In genomic region chr7:12650080-12650479, GRCh38 we compare ENCODE assay signal across 13 cellular contexts. TPM values are rescaled to one million over a fixed set of nuclear protein-coding genes. Genes with fewer than 3 reads are reported as not detected.
A peak's percentile ranks its signal among the peaks of the same experiment; 100 is the strongest.
DNase-seq lines count a peak whose midpoint lies in the region; ATAC-seq and TF ChIP-seq lines count a peak whose summit lies in the region.
"Had no signal": no experiment of that assay in that cellular context is flagged by ENCODE, and none has a peak within 500 bp of the region (broad histone marks: within the 10 kb centered on the region; RNA-seq: fewer than 3 reads in every experiment).

No MANE protein-coding gene starts in this region.

- no peak overlapping the region for H3K27ac ChIP-seq in HCT116 (ENCODE audit: low read depth, low read length)
- peak overlapping the region; percentile 39 for H3K27ac ChIP-seq in hepatocyte
- H3K27ac ChIP-seq in body of pancreas: no peak overlapping the region
- H3K27ac ChIP-seq in brain microvascular endothelial cell: no peak overlapping the region
- H3K27ac ChIP-seq: BLaER1 treated with 17β-estradiol and CSF1 and Interleukin-3, amounts not matched to agents 10 nM and 100 nM had no signal

- no peak overlapping the region for H3K4me3 ChIP-seq in HCT116 (replicated peaks in 1 of 2; ENCODE audit: low read depth in 1 of 2, low read length in 2 of 2)
- H3K4me3 ChIP-seq in hepatocyte: no peak overlapping the region
- H3K4me3 ChIP-seq in body of pancreas: no peak overlapping the region
- H3K4me3 ChIP-seq in brain microvascular endothelial cell (ENCODE audit: low read depth, low read length): no peak overlapping the region
- H3K4me3 ChIP-seq: BLaER1 treated with 17β-estradiol and CSF1 and Interleukin-3, amounts not matched to agents 10 nM and 100 nM had no signal

- H3K36me3 ChIP-seq in HCT116 (ENCODE audit: control insufficient read depth in 1 of 2, insufficient read depth in 2 of 2, low read length in 2 of 2) (no peaks in the 10 kb centered on the region), hepatocyte (replicated peaks; ENCODE audit: insufficient read depth, low read depth) (no peaks in the 10 kb centered on the region), body of pancreas (replicated peaks in 1 of 2; ENCODE audit: insufficient read depth in 1 of 2, low read depth in 2 of 2) (no peaks in the 10 kb centered on the region), brain microvascular endothelial cell (replicated peaks) (no peaks in the 10 kb centered on the region)
- H3K36me3 ChIP-seq: BLaER1 treated with 17β-estradiol and CSF1 and Interleukin-3, amounts not matched to agents 10 nM and 100 nM had no signal

- H3K9ac ChIP-seq in HCT116 (ENCODE audit: low read length): no peak overlapping the region
- H3K9ac ChIP-seq: BLaER1 treated with 17β-estradiol and CSF1 and Interleukin-3, amounts not matched to agents 10 nM and 100 nM had no signal

- POLR2A ChIA-PET in HCT116 (lab: Charles Lee): interaction anchor here (1.2 kb wide), 1 partner anchor 37 kb away, joined by 3 read pairs; the partner anchor contains the start of gene ARL4A

- no peak for TF ChIP-seq RAD21 in HCT116 (IDR thresholded peaks at IDR 0.05; ENCODE audit: low read depth)

- H3K9me2 ChIP-seq in HCT116 (ENCODE audit: insufficient read depth) (no peaks in the 10 kb centered on the region), hepatocyte (replicated peaks; ENCODE audit: insufficient read depth) (no peaks in the 10 kb centered on the region)

- CTCF ChIA-PET in HCT116 (lab: Charles Lee): no interaction called here

- RAD21 ChIA-PET in HCT116 (lab: Charles Lee; ENCODE audit: low non-redundant PET in 1 of 2, low total read pairs in 2 of 2, uncharacterized antibody in 2 of 2, unreplicated experiment in 2 of 2): no interaction called here

- in situ Hi-C loops in brain microvascular endothelial cell (cut with HindIII; ENCODE audit: low pct_ligation_motif_present, low sequenced_read_pairs): no loop called here

- no peaks in the 10 kb centered on the region for H3K79me2 ChIP-seq in HCT116 (ENCODE audit: insufficient read depth, low read length)
- no peaks in the 10 kb centered on the region for H3K79me2 ChIP-seq in hepatocyte

- TF ChIP-seq POLR2A in HCT116 (IDR thresholded peaks at IDR 0.05; ENCODE audit: borderline replicate concordance, extremely low read depth, insufficient read depth, insufficient read length) (no peak), body of pancreas (IDR thresholded peaks at IDR 0.05) (no peak)

- WGBS in hepatocyte (ENCODE audit: low lambda C conversion rate, missing lambda C conversion rate): 71% methylated on average over 2 of the region's 2 CpGs
- WGBS in body of pancreas, 2 donors: 35 to 40% methylated on average over 2 of the region's 2 CpGs

- intact Hi-C loops in HCT116 (cut with micrococcal nuclease): no loop called here
- intact Hi-C loops in body of pancreas (cut with DNase I): no loop called here

- H2AFZ ChIP-seq in HCT116 (ENCODE audit: low read depth, low read length, poor library complexity, severe bottlenecking) (peak overlapping the region; percentile 42), hepatocyte (no peak overlapping the region)

- TF ChIP-seq CTCF in HCT116 (IDR thresholded peaks at IDR 0.05 in 2 of 3, conservative IDR thresholded peaks at IDR 0.05 in 1 of 3; ENCODE audit: borderline replicate concordance in 1 of 3, insufficient read depth in 1 of 3, low read depth in 2 of 3, low read length in 2 of 3) (no peak), hepatocyte (IDR thresholded peaks at IDR 0.05; ENCODE audit: poor library complexity) (no peak), body of pancreas (IDR thresholded peaks at IDR 0.05) (no peak), brain microvascular endothelial cell (IDR thresholded peaks at IDR 0.05; ENCODE audit: low read depth, low read length, missing control alignments) (no peak)

- H3K4me1 ChIP-seq in HCT116 (ENCODE audit: control insufficient read depth in 1 of 2, insufficient read depth in 2 of 2, low read length in 2 of 2): peaks cover 21 to 52% of the 10 kb centered on the region in 2 experiments
- H3K4me1 ChIP-seq in hepatocyte (ENCODE audit: insufficient read depth): no peaks in the 10 kb centered on the region
- H3K4me1 ChIP-seq in body of pancreas: no peaks in the 10 kb centered on the region

- no peak for ATAC-seq in HCT116
- ATAC-seq in body of pancreas: no peak

- H3K9me3 ChIP-seq in HCT116 (ENCODE audit: control insufficient read depth in 1 of 2, insufficient read depth in 1 of 2, low read depth in 1 of 2, low read length in 2 of 2) (no peaks in the 10 kb centered on the region), hepatocyte (ENCODE audit: low read depth) (no peaks in the 10 kb centered on the region), body of pancreas (no peaks in the 10 kb centered on the region)
- H3K9me3 ChIP-seq: BLaER1 treated with 17β-estradiol and CSF1 and Interleukin-3, amounts not matched to agents 10 nM and 100 nM had no signal

- no peaks in the 10 kb centered on the region for H3K27me3 ChIP-seq in HCT116 (ENCODE audit: insufficient read depth, low read length)
- no peaks in the 10 kb centered on the region for H3K27me3 ChIP-seq in hepatocyte
- no peaks in the 10 kb centered on the region for H3K27me3 ChIP-seq in body of pancreas
- H3K27me3 ChIP-seq in brain microvascular endothelial cell (replicated peaks): no peaks in the 10 kb centered on the region
- H3K27me3 ChIP-seq: BLaER1 treated with 17β-estradiol and CSF1 and Interleukin-3, amounts not matched to agents 10 nM and 100 nM had no signal

- no peaks in the 10 kb centered on the region for H4K20me1 ChIP-seq in HCT116 (ENCODE audit: insufficient read depth)
- no peaks in the 10 kb centered on the region for H4K20me1 ChIP-seq in hepatocyte (ENCODE audit: insufficient read depth, poor library complexity, severe bottlenecking)
- H4K20me1 ChIP-seq: BLaER1 treated with 17β-estradiol and CSF1 and Interleukin-3, amounts not matched to agents 10 nM and 100 nM had no signal

- BruUV-seq in HCT116 (replicated peaks; lab: Mats Ljungman, UMichigan): no TSS peak

- DNase-seq in HCT116 (ENCODE audit: low read depth, low spot score) (no peak), hepatocyte (ENCODE audit: low spot score) (no peak), renal cortical epithelial cell (ENCODE audit: low read depth) (peak; percentile 57), body of pancreas (no peak), brain microvascular endothelial cell (no peak), cerebellar nuclear complex (lab: John Stamatoyannopoulos, UW) (no peak)
- no peak for DNase-seq in stimulated activated naive CD4-positive, alpha-beta T cell (lab: John Stamatoyannopoulos, UW)
- DNase-seq: AML-193; CD4-positive, CD25-positive, alpha-beta regulatory T cell; DMS 273 treated with DMSO at 0.1 percent for 48 hours; HCEC 1CT; IMR-90 had no signal

- H3K4me2 ChIP-seq in HCT116 (ENCODE audit: low read length) (no peak overlapping the region), hepatocyte (no peak overlapping the region)

TF ChIP-seq in HCT116, 20 proteins besides CTCF, POLR2A, EP300 and RAD21:
- TF ChIP-seq EZH2 (IDR thresholded peaks at IDR 0.05): no peak
- TF ChIP-seq SP1 (IDR thresholded peaks at IDR 0.05; ENCODE audit: low read depth): no peak
- no peak for TF ChIP-seq EZH2phosphoT487 (IDR thresholded peaks at IDR 0.05; ENCODE audit: borderline replicate concordance)
- TF ChIP-seq TCF7L2 (IDR thresholded peaks at IDR 0.05; ENCODE audit: borderline replicate concordance, extremely low read depth, insufficient read depth, insufficient read length): no peak
- TF ChIP-seq ZBTB33 (IDR thresholded peaks at IDR 0.05; ENCODE audit: extremely low read depth, insufficient replicate concordance, low read length): no peak
- TF ChIP-seq CBX3 (IDR thresholded peaks at IDR 0.05; ENCODE audit: low read depth): no peak

RNA-seq across cellular contexts. Expression of gene ARL4A, which starts 37.4 kb away (rescaled TPM):
- 44.6 TPM for total RNA-seq in HCT116 (2021; ENCODE audit: unreplicated experiment)
- polyA plus RNA-seq in HCT116 (2012): 16.3 and 24.2 TPM in 2 replicates
- total RNA-seq in hepatocyte: 64.0 and 66.7 TPM in 2 replicates
- polyA plus RNA-seq in hepatocyte: 59.3 and 60.3 TPM in 2 replicates
- total RNA-seq in renal cortical epithelial cell: 27.7 and 32.1 TPM in 2 replicates
- 10 to 100 TPM in 1 of 2 donors, 1 to 10 TPM in 1; 4.0 to 13.0 TPM for total RNA-seq in body of pancreas
